In the genomic region with DNA sequence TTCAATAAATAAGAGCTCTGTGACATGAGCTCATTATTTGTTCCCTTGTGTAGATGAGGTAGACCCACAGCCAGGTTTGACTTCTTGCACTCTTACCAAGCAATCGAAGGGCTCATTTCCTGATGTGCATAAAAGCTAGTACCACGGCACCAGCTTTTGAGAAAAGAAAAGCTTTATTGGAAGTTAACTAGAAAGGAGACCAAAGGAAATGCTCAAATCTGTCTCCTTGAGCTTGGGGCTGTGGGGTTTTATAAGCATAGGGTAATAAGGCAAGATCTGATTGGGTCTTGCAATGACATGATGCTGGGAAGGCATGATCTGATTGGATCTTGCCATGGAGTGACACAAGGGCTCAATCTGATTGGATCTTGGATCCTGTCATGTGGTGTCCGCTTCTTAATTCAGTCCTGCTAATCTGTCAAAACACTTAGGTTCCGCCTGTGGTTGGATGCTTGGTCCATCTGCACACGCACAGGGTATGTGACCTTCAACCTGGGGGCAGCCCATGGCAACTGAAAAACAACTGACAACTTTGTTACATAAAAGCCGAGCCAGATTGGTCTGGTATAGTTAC, we compare ENCODE assay signal across 1 cellular context.
TF ChIP-seq lines count a peak whose summit lies in the region.

No MANE protein-coding gene starts in this region.

TF ChIP-seq in HepG2, 621 proteins besides CTCF, POLR2A, EP300 and RAD21 (continued from another document):
- TF ChIP-seq, protein P1, sequence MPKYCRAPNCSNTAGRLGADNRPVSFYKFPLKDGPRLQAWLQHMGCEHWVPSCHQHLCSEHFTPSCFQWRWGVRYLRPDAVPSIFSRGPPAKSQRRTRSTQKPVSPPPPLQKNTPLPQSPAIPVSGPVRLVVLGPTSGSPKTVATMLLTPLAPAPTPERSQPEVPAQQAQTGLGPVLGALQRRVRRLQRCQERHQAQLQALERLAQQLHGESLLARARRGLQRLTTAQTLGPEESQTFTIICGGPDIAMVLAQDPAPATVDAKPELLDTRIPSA (CRISPR knock-in tag; IDR thresholded peaks at IDR 0.05; ENCODE audit: borderline replicate concordance), result no peak
- TF ChIP-seq EHMT2 (IDR thresholded peaks at IDR 0.05; ENCODE audit: borderline replicate concordance, low read depth, low read length) (no peak), EZH2 (conservative IDR thresholded peaks at IDR 0.05; ENCODE audit: low read depth, low read length) (no peak), ZNF101 (CRISPR knock-in tag; IDR thresholded peaks at IDR 0.05; ENCODE audit: borderline replicate concordance, low read depth) (no peak), ZNF556 (CRISPR knock-in tag; IDR thresholded peaks at IDR 0.05; ENCODE audit: borderline replicate concordance) (no peak), ZNF430 (CRISPR knock-in tag; IDR thresholded peaks at IDR 0.05) (no peak)
- TF ChIP-seq, protein P2, sequence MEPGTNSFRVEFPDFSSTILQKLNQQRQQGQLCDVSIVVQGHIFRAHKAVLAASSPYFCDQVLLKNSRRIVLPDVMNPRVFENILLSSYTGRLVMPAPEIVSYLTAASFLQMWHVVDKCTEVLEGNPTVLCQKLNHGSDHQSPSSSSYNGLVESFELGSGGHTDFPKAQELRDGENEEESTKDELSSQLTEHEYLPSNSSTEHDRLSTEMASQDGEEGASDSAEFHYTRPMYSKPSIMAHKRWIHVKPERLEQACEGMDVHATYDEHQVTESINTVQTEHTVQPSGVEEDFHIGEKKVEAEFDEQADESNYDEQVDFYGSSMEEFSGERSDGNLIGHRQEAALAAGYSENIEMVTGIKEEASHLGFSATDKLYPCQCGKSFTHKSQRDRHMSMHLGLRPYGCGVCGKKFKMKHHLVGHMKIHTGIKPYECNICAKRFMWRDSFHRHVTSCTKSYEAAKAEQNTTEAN (CRISPR knock-in tag; conservative IDR thresholded peaks at IDR 0.05), result no peak
- TF ChIP-seq, protein P3, sequence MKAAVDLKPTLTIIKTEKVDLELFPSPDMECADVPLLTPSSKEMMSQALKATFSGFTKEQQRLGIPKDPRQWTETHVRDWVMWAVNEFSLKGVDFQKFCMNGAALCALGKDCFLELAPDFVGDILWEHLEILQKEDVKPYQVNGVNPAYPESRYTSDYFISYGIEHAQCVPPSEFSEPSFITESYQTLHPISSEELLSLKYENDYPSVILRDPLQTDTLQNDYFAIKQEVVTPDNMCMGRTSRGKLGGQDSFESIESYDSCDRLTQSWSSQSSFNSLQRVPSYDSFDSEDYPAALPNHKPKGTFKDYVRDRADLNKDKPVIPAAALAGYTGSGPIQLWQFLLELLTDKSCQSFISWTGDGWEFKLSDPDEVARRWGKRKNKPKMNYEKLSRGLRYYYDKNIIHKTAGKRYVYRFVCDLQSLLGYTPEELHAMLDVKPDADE (CRISPR knock-in tag; IDR thresholded peaks at IDR 0.05), result no peak
- TF ChIP-seq, protein P4, sequence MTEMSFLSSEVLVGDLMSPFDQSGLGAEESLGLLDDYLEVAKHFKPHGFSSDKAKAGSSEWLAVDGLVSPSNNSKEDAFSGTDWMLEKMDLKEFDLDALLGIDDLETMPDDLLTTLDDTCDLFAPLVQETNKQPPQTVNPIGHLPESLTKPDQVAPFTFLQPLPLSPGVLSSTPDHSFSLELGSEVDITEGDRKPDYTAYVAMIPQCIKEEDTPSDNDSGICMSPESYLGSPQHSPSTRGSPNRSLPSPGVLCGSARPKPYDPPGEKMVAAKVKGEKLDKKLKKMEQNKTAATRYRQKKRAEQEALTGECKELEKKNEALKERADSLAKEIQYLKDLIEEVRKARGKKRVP (CRISPR knock-in tag; IDR thresholded peaks at IDR 0.05), result no peak
